ENCODE assay signal across 15 cellular contexts in the genomic region with DNA sequence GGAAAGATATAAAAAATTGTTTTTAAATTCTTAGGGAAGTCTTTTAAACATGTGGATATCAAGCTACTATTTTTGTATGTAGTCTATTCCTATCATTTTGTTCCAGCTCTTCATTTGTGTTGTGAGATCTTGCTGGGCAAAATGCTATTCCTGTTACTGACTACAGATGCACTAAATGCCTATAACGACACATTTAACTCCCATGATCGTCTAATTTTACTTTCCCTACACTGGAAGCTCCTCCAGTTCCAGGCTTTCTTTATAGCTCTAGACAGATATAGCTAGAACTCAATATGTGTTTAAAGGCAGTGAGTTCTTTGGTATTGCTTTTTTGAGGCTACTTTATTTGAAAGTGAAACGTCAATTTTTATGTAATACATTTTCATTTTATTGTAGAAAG.
"Had no signal": no experiment of that assay in that cellular context is flagged by ENCODE, and none has a peak within 500 bp of the region (broad histone marks: within the 10 kb centered on the region; RNA-seq: fewer than 3 reads in every experiment).

No MANE protein-coding gene starts in this region.

- H3K27ac ChIP-seq: breast epithelium, gastrocnemius medialis, hepatocyte, psoas muscle, stomach had no signal

- H3K27ac Mint-ChIP-seq: activated naive CD8-positive, alpha-beta T cell treated with anti-CD3 and anti-CD28 coated beads, Interleukin-2, amount 10 ng/mL, durations not matched to agents 7 days and 5 days; natural killer cell; T-helper 2 cell treated with Interferon-gamma antibody and Interleukin-4, amounts not matched to agents 5 μg/mL and 100 μg/mL, for 36 hours had no signal

- H3K4me3 ChIP-seq: breast epithelium, gastrocnemius medialis, hepatocyte, lung, psoas muscle, stomach had no signal

- H3K9me3 Mint-ChIP-seq: T-helper 2 cell treated with Interferon-gamma antibody and Interleukin-4, amounts not matched to agents 5 μg/mL and 100 μg/mL, for 36 hours had no signal

- H3K4me2 ChIP-seq: hepatocyte had no signal

- H3K4me1 Mint-ChIP-seq: natural killer cell had no signal

- H3K36me3 ChIP-seq: breast epithelium, gastrocnemius medialis, stomach had no signal

- DNase-seq: activated CD4-positive, alpha-beta T cell treated with anti-CD3 and anti-CD28 coated beads, Interleukin-2, amount 50 U/mL, for 48 hours; activated CD4-positive, CD25-positive, alpha-beta regulatory T cell treated with anti-CD3 and anti-CD28 coated beads, Interleukin-2, amount 50 U/mL, for 72 hours; activated gamma-delta T cell treated with Interleukin-2 at 50 U/mL for 16 hours; activated naive CD8-positive, alpha-beta T cell treated with anti-CD3 and anti-CD28 coated beads, Interleukin-2, amount 10 ng/mL, durations not matched to agents 7 days and 5 days; activated T-cell treated with anti-CD3 and anti-CD28 coated beads, Interleukin-2, amount 50 U/mL, for 48 hours; gastrocnemius medialis; natural killer cell; nucleus accumbens; psoas muscle; stimulated activated CD4-positive, alpha-beta T cell treated with anti-CD3 and anti-CD28 coated beads, Interleukin-4, amount 100 ng/mL, for 1 hour; stomach had no signal

- H3K27me3 Mint-ChIP-seq: activated naive CD8-positive, alpha-beta T cell treated with anti-CD3 and anti-CD28 coated beads, Interleukin-2, amount 10 ng/mL, durations not matched to agents 7 days and 5 days had no signal

- H3K79me2 ChIP-seq: hepatocyte had no signal

- H3K4me1 ChIP-seq: breast epithelium had no signal

- H3K4me3 Mint-ChIP-seq: activated naive CD8-positive, alpha-beta T cell treated with anti-CD3 and anti-CD28 coated beads, Interleukin-2, amount 10 ng/mL, durations not matched to agents 7 days and 5 days; natural killer cell; T-helper 2 cell treated with Interferon-gamma antibody and Interleukin-4, amounts not matched to agents 5 μg/mL and 100 μg/mL, for 36 hours had no signal

- H2AFZ ChIP-seq: hepatocyte had no signal

- H3K36me3 Mint-ChIP-seq: activated naive CD8-positive, alpha-beta T cell treated with anti-CD3 and anti-CD28 coated beads, Interleukin-2, amount 10 ng/mL, durations not matched to agents 7 days and 5 days; natural killer cell had no signal

- ATAC-seq: natural killer cell, psoas muscle had no signal

- H3K27me3 ChIP-seq: breast epithelium, gastrocnemius medialis, hepatocyte, stomach had no signal

- H3K9me3 ChIP-seq: breast epithelium, gastrocnemius medialis, psoas muscle had no signal
